In the genomic region with DNA sequence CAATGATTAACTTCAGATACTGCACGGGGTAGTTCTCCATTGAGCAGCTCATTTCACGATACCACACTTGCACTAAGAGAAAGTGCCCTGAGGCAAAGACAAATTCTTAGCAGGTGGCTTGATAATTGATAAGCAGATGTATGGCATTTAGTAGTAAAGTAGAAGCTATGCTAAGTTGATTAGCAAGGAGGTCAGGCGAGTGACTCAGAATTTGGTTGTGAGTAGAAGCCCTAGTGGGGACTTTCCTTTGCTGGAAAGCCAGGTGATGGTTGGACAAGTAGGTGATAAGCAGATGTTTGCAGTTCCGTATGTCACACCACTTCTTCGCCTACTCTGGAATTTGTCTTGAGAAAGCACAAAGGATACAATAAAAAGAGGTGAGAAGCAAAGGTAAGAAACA, we compare ENCODE assay signal across 1 cellular context.
TF ChIP-seq lines count a peak whose summit lies in the region.

No MANE protein-coding gene starts in this region.

TF ChIP-seq in GM23338, 12 proteins besides CTCF, POLR2A, EP300 and RAD21 (continued from another document):
- TF ChIP-seq, protein P1, sequence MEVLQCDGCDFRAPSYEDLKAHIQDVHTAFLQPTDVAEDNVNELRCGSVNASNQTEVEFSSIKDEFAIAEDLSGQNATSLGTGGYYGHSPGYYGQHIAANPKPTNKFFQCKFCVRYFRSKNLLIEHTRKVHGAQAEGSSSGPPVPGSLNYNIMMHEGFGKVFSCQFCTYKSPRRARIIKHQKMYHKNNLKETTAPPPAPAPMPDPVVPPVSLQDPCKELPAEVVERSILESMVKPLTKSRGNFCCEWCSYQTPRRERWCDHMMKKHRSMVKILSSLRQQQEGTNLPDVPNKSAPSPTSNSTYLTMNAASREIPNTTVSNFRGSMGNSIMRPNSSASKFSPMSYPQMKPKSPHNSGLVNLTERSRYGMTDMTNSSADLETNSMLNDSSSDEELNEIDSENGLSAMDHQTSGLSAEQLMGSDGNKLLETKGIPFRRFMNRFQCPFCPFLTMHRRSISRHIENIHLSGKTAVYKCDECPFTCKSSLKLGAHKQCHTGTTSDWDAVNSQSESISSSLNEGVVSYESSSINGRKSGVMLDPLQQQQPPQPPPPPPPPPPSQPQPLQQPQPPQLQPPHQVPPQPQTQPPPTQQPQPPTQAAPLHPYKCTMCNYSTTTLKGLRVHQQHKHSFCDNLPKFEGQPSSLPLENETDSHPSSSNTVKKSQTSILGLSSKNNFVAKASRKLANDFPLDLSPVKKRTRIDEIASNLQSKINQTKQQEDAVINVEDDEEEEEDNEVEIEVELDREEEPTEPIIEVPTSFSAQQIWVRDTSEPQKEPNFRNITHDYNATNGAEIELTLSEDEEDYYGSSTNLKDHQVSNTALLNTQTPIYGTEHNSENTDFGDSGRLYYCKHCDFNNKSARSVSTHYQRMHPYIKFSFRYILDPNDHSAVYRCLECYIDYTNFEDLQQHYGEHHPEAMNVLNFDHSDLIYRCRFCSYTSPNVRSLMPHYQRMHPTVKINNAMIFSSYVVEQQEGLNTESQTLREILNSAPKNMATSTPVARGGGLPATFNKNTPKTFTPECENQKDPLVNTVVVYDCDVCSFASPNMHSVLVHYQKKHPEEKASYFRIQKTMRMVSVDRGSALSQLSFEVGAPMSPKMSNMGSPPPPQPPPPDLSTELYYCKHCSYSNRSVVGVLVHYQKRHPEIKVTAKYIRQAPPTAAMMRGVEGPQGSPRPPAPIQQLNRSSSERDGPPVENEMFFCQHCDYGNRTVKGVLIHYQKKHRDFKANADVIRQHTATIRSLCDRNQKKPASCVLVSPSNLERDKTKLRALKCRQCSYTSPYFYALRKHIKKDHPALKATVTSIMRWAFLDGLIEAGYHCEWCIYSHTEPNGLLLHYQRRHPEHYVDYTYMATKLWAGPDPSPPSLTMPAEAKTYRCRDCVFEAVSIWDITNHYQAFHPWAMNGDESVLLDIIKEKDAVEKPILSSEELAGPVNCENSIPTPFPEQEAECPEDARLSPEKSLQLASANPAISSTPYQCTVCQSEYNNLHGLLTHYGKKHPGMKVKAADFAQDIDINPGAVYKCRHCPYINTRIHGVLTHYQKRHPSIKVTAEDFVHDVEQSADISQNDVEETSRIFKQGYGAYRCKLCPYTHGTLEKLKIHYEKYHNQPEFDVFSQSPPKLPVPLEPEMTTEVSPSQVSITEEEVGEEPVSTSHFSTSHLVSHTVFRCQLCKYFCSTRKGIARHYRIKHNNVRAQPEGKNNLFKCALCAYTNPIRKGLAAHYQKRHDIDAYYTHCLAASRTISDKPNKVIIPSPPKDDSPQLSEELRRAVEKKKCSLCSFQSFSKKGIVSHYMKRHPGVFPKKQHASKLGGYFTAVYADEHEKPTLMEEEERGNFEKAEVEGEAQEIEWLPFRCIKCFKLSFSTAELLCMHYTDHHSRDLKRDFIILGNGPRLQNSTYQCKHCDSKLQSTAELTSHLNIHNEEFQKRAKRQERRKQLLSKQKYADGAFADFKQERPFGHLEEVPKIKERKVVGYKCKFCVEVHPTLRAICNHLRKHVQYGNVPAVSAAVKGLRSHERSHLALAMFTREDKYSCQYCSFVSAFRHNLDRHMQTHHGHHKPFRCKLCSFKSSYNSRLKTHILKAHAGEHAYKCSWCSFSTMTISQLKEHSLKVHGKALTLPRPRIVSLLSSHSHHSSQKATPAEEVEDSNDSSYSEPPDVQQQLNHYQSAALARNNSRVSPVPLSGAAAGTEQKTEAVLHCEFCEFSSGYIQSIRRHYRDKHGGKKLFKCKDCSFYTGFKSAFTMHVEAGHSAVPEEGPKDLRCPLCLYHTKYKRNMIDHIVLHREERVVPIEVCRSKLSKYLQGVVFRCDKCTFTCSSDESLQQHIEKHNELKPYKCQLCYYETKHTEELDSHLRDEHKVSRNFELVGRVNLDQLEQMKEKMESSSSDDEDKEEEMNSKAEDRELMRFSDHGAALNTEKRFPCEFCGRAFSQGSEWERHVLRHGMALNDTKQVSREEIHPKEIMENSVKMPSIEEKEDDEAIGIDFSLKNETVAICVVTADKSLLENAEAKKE (CRISPR knock-in tag; IDR thresholded peaks at IDR 0.05), result no peak
- no peak for TF ChIP-seq EZH2 (IDR thresholded peaks at IDR 0.05; ENCODE audit: low read depth, unreplicated experiment)
